17 cellular contexts compared by ENCODE assay signal in genomic region chr15:88391700-88392099, GRCh38.
"Had no signal": no experiment of that assay in that cellular context is flagged by ENCODE, and none has a peak within 500 bp of the region (broad histone marks: within the 10 kb centered on the region; RNA-seq: fewer than 3 reads in every experiment).

No MANE protein-coding gene starts in this region.

- H3K4me3 Mint-ChIP-seq: activated CD4-positive, alpha-beta memory T cell treated with anti-CD3 and anti-CD28 coated beads, Interleukin-2, amount 10 ng/mL, durations not matched to agents 7 days and 5 days; activated naive CD4-positive, alpha-beta T cell treated with anti-CD3 and anti-CD28 coated beads, Interleukin-2, amount 50 U/mL, for 24 hours; activated T-cell treated with anti-CD3 and anti-CD28 coated beads, Interleukin-2, amount 50 U/mL, for 4 hours; dendritic cell treated with granulocyte-macrophage colony-stimulating factor and Interleukin-4, amounts not matched to agents 40 ng/mL and 50 ng/mL, for 4 days; natural killer cell; stimulated activated effector memory CD8-positive, alpha-beta T cell treated with anti-CD3 and anti-CD28 coated beads, Interleukin-12 subunit alpha, Interleukin-12 subunit beta, amount 100 ng/mL, for 72 hours had no signal

- ATAC-seq: activated T-cell treated with anti-CD3 and anti-CD28 coated beads, Interleukin-2, amount 50 U/mL, for 4 hours; body of pancreas; left lung; natural killer cell; stimulated activated effector memory CD8-positive, alpha-beta T cell treated with anti-CD3 and anti-CD28 coated beads, Interleukin-12 subunit alpha, Interleukin-12 subunit beta, amount 100 ng/mL, for 72 hours; upper lobe of right lung had no signal

- H3K36me3 Mint-ChIP-seq: activated naive CD4-positive, alpha-beta T cell treated with anti-CD3 and anti-CD28 coated beads, Interleukin-2, amount 50 U/mL, for 24 hours; natural killer cell; stimulated activated effector memory CD8-positive, alpha-beta T cell treated with anti-CD3 and anti-CD28 coated beads, Interleukin-12 subunit alpha, Interleukin-12 subunit beta, amount 100 ng/mL, for 72 hours had no signal

- H3K27ac Mint-ChIP-seq: activated CD4-positive, alpha-beta memory T cell treated with anti-CD3 and anti-CD28 coated beads, Interleukin-2, amount 10 ng/mL, durations not matched to agents 7 days and 5 days; activated naive CD4-positive, alpha-beta T cell treated with anti-CD3 and anti-CD28 coated beads, Interleukin-2, amount 50 U/mL, for 24 hours; dendritic cell treated with granulocyte-macrophage colony-stimulating factor and Interleukin-4, amounts not matched to agents 40 ng/mL and 50 ng/mL, for 4 days; natural killer cell; stimulated activated effector memory CD8-positive, alpha-beta T cell treated with anti-CD3 and anti-CD28 coated beads, Interleukin-12 subunit alpha, Interleukin-12 subunit beta, amount 100 ng/mL, for 72 hours had no signal

- FAIRE-seq: kidney had no signal

- H3K9me3 Mint-ChIP-seq: activated CD4-positive, alpha-beta memory T cell treated with anti-CD3 and anti-CD28 coated beads, Interleukin-2, amount 10 ng/mL, durations not matched to agents 7 days and 5 days; activated naive CD4-positive, alpha-beta T cell treated with anti-CD3 and anti-CD28 coated beads, Interleukin-2, amount 50 U/mL, for 24 hours; activated T-cell treated with anti-CD3 and anti-CD28 coated beads, Interleukin-2, amount 50 U/mL, for 4 hours; dendritic cell treated with granulocyte-macrophage colony-stimulating factor and Interleukin-4, amounts not matched to agents 40 ng/mL and 50 ng/mL, for 4 days; natural killer cell; stimulated activated effector memory CD8-positive, alpha-beta T cell treated with anti-CD3 and anti-CD28 coated beads, Interleukin-12 subunit alpha, Interleukin-12 subunit beta, amount 100 ng/mL, for 72 hours had no signal

- DNase-seq: activated CD4-positive, alpha-beta memory T cell treated with anti-CD3 and anti-CD28 coated beads, Interleukin-2, amount 10 ng/mL, durations not matched to agents 7 days and 5 days; activated CD4-positive, alpha-beta T cell treated with anti-CD3 and anti-CD28 coated beads for 4 hours; activated effector memory CD4-positive, alpha-beta T cell treated with Interleukin-2 at 50 U/mL for 16 hours; activated T-cell treated with anti-CD3 and anti-CD28 coated beads, Interleukin-2, amount 50 U/mL, for 4 hours; amniotic stem cell; body of pancreas; kidney; left lung; natural killer cell; retina; stimulated activated CD4-positive, alpha-beta T cell treated with anti-CD3 and anti-CD28 coated beads, Interleukin-12 subunit alpha, Interleukin-12 subunit beta, amount 100 ng/mL, for 4 hours; stimulated activated CD4-positive, alpha-beta T cell treated with anti-CD3 and anti-CD28 coated beads, Interleukin-2, amount 100 ng/mL, for 24 hours; upper lobe of right lung had no signal

- H3K4me1 Mint-ChIP-seq: activated CD4-positive, alpha-beta memory T cell treated with anti-CD3 and anti-CD28 coated beads, Interleukin-2, amount 10 ng/mL, durations not matched to agents 7 days and 5 days; activated naive CD4-positive, alpha-beta T cell treated with anti-CD3 and anti-CD28 coated beads, Interleukin-2, amount 50 U/mL, for 24 hours; natural killer cell had no signal

- H3K27me3 Mint-ChIP-seq: activated naive CD4-positive, alpha-beta T cell treated with anti-CD3 and anti-CD28 coated beads, Interleukin-2, amount 50 U/mL, for 24 hours had no signal

- H3K4me3 ChIP-seq: body of pancreas, left lung, thoracic aorta, upper lobe of right lung had no signal
